ENCODE assay signal across 18 cellular contexts in the genomic region with DNA sequence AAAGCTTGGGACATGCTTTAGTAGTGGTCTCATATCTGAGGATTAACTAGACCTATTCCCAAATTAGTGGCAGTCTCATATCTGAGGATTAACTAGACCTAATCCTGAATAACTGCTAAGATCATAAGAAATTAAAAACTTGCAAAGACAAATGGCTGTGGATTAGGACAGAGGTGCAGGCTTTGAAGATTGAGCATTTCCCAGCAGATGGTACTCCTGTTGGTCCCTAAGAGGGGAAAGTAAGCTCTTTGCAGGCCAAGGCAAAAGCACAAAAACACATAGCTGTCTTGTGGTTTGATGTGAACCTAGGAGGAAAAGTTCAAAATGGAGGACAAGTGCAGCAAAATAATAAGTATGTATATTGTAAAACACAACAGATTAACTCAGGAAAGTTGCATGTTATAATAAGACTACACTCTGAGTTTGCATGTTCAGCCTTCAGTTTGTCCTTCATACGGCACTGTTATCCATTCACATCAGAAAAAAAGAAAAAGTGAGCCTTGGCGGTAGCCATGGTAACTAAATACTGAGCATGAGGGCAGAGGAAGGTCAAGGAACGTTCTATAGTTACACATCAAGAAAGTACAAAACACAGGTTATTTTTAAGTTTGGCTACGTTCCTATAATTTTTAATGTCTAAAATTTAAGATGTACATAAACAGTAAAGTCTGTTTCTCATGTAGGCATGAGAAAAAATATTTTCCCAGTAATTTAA.
DNase-seq lines count a peak whose midpoint lies in the region; ATAC-seq, FAIRE-seq and TF ChIP-seq lines count a peak whose summit lies in the region.
"Had no signal": no experiment of that assay in that cellular context is flagged by ENCODE, and none has a peak within 500 bp of the region (broad histone marks: within the 10 kb centered on the region; RNA-seq: fewer than 3 reads in every experiment).

No MANE protein-coding gene starts in this region.

- WGBS in gastroesophageal sphincter (ENCODE audit: low coverage in 1 of 2), 2 donors = 13 to 34% methylated on average over 4 of the region's 4 CpGs
- WGBS in small intestine, 3 donors = 39 to 42% (median 40%) methylated on average over 4 of the region's 4 CpGs

- TF ChIP-seq CTCF in gastroesophageal sphincter (IDR thresholded peaks at IDR 0.05) = no peak
- TF ChIP-seq CTCF in neural cell (IDR thresholded peaks at IDR 0.05; ENCODE audit: poor library complexity, severe bottlenecking) = no peak
- no peak for TF ChIP-seq CTCF in uterus (IDR thresholded peaks at IDR 0.05)

- H3K9me3 ChIP-seq in gastroesophageal sphincter = no peaks in the 10 kb centered on the region
- no peaks in the 10 kb centered on the region for H3K9me3 ChIP-seq in neural cell (ENCODE audit: low read length)
- H3K9me3 ChIP-seq in uterus = no peaks in the 10 kb centered on the region
- H3K9me3 ChIP-seq in small intestine (ENCODE audit: control insufficient read depth, low read depth) = no peaks in the 10 kb centered on the region
- H3K9me3 ChIP-seq: colonic mucosa, prostate gland had no signal

- H3K9me2 ChIP-seq in neural cell (ENCODE audit: insufficient read depth, low read length) = no peaks in the 10 kb centered on the region

- intact Hi-C loops in uterus (cut with DNase I; ENCODE audit: low total_unique reads) = no loop called here

- H3K4me3 ChIP-seq in gastroesophageal sphincter (no peak overlapping the region), neural cell (ENCODE audit: low read length) (no peak overlapping the region), uterus (no peak overlapping the region), small intestine (ENCODE audit: low read depth in 1 of 2, low read length in 2 of 2) (no peak overlapping the region)
- H3K4me3 ChIP-seq: colonic mucosa, PC-9, prostate gland had no signal

- no peak overlapping the region for H3K9ac ChIP-seq in neural cell (ENCODE audit: low read length)

- no peak for TF ChIP-seq EP300 in gastroesophageal sphincter (IDR thresholded peaks at IDR 0.05)
- no peak for TF ChIP-seq EP300 in neural cell (conservative IDR thresholded peaks at IDR 0.05; ENCODE audit: poor library complexity, severe bottlenecking)

- H3K4me1 ChIP-seq in gastroesophageal sphincter (peaks cover 11 to 55% (median 16%) of the 10 kb centered on the region in 3 donors), uterus (no peaks in the 10 kb centered on the region), small intestine (ENCODE audit: control insufficient read depth in 2 of 2, insufficient read depth in 1 of 2, low read depth in 1 of 2, low read length in 1 of 2) (peaks cover 0 to 4% of the 10 kb centered on the region in 2 donors)
- H3K4me1 ChIP-seq: colonic mucosa, prostate gland had no signal

- no peaks in the 10 kb centered on the region for H3F3A ChIP-seq in neural cell (ENCODE audit: insufficient read depth, low read length, poor library complexity, severe bottlenecking)

- no peak for TF ChIP-seq POLR2A in gastroesophageal sphincter (IDR thresholded peaks at IDR 0.05)
- TF ChIP-seq POLR2A in uterus (IDR thresholded peaks at IDR 0.05) = no peak

- H3K36me3 ChIP-seq in gastroesophageal sphincter (no peaks in the 10 kb centered on the region), neural cell (ENCODE audit: insufficient read depth, low read length) (no peaks in the 10 kb centered on the region), uterus (no peaks in the 10 kb centered on the region), small intestine (ENCODE audit: control insufficient read depth in 2 of 2, insufficient read depth in 2 of 2, low read length in 2 of 2) (no peaks in the 10 kb centered on the region)
- H3K36me3 ChIP-seq: colonic mucosa, prostate gland had no signal

- no peaks in the 10 kb centered on the region for H3K79me2 ChIP-seq in neural cell (replicated peaks; ENCODE audit: insufficient read depth, low read length)

- H4K20me1 ChIP-seq in neural cell (ENCODE audit: insufficient read depth) = no peaks in the 10 kb centered on the region

- H3K27ac ChIP-seq in gastroesophageal sphincter (peak overlapping the region; percentile 36 to 79 (median 74)), neural cell (ENCODE audit: low read length) (peak overlapping the region; percentile 32), uterus (peak overlapping the region; percentile 67 to 86), small intestine (ENCODE audit: low read depth in 1 of 2, low read length in 1 of 2) (no peak overlapping the region)
- H3K27ac ChIP-seq: colonic mucosa, PC-9, prostate gland had no signal

- no peaks in the 10 kb centered on the region for H3K27me3 ChIP-seq in gastroesophageal sphincter
- no peaks in the 10 kb centered on the region for H3K27me3 ChIP-seq in neural cell (ENCODE audit: insufficient read depth, low read depth, low read length)
- no peaks in the 10 kb centered on the region for H3K27me3 ChIP-seq in uterus
- no peaks in the 10 kb centered on the region for H3K27me3 ChIP-seq in small intestine (ENCODE audit: control insufficient read depth in 2 of 2, insufficient read depth in 2 of 2, low read length in 2 of 2)
- H3K27me3 ChIP-seq: colonic mucosa had no signal

- TF ChIP-seq RAD21 in neural cell (conservative IDR thresholded peaks at IDR 0.05) = no peak

- no peak for FAIRE-seq in small intestine (lab: Jason Lieb, UNC)
- FAIRE-seq: GM19239 had no signal

- peak; percentile 62 for ATAC-seq in gastroesophageal sphincter
- ATAC-seq: T-cell had no signal

- peak; percentile 16 for DNase-seq in NCI-H1092 treated with DMSO at 0.1 percent for 48 hours (lab: John Stamatoyannopoulos, UW)
- DNase-seq in NCI-H1092 (lab: John Stamatoyannopoulos, UW) = no peak
- no peak for DNase-seq in uterus
- DNase-seq in small intestine = no peak
- DNase-seq in EL = no peak
- no peak for DNase-seq in NCI-H2107 (lab: John Stamatoyannopoulos, UW)
- DNase-seq: activated naive CD8-positive, alpha-beta T cell treated with anti-CD3 and anti-CD28 coated beads for 36 hours; CD4-positive, alpha-beta T cell; colonic mucosa; GF-D8; midbrain; PC-9; stimulated activated naive CD4-positive, alpha-beta T cell; T-cell had no signal

- H2AFZ ChIP-seq in neural cell (ENCODE audit: low read depth, low read length) = no peak overlapping the region
- H2AFZ ChIP-seq: PC-9 had no signal

- H3K4me2 ChIP-seq in neural cell (ENCODE audit: low read length) = no peak overlapping the region
- H3K4me2 ChIP-seq: PC-9 had no signal

TF ChIP-seq in neural cell, 6 proteins besides CTCF, POLR2A, EP300 and RAD21:
- TF ChIP-seq SMC3 (conservative IDR thresholded peaks at IDR 0.05; ENCODE audit: poor library complexity) (no peak), TAF1 (IDR thresholded peaks at IDR 0.05; ENCODE audit: low read depth) (no peak), MXI1 (conservative IDR thresholded peaks at IDR 0.05; ENCODE audit: poor library complexity, severe bottlenecking) (no peak), EZH2 (IDR thresholded peaks at IDR 0.05; ENCODE audit: borderline replicate concordance, insufficient read depth, low read length, poor library complexity, severe bottlenecking) (no peak), POLR2AphosphoS5 (IDR thresholded peaks at IDR 0.05) (no peak)
- TF ChIP-seq, protein P1, sequence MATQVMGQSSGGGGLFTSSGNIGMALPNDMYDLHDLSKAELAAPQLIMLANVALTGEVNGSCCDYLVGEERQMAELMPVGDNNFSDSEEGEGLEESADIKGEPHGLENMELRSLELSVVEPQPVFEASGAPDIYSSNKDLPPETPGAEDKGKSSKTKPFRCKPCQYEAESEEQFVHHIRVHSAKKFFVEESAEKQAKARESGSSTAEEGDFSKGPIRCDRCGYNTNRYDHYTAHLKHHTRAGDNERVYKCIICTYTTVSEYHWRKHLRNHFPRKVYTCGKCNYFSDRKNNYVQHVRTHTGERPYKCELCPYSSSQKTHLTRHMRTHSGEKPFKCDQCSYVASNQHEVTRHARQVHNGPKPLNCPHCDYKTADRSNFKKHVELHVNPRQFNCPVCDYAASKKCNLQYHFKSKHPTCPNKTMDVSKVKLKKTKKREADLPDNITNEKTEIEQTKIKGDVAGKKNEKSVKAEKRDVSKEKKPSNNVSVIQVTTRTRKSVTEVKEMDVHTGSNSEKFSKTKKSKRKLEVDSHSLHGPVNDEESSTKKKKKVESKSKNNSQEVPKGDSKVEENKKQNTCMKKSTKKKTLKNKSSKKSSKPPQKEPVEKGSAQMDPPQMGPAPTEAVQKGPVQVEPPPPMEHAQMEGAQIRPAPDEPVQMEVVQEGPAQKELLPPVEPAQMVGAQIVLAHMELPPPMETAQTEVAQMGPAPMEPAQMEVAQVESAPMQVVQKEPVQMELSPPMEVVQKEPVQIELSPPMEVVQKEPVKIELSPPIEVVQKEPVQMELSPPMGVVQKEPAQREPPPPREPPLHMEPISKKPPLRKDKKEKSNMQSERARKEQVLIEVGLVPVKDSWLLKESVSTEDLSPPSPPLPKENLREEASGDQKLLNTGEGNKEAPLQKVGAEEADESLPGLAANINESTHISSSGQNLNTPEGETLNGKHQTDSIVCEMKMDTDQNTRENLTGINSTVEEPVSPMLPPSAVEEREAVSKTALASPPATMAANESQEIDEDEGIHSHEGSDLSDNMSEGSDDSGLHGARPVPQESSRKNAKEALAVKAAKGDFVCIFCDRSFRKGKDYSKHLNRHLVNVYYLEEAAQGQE (IDR thresholded peaks at IDR 0.05; ENCODE audit: borderline replicate concordance) = no peak

Comparison
In these comparisons a context has a peak if more than half of its experiments do, and no peak if none do; other contexts are left out.
1. H3K27ac ChIP-seq: peak in gastroesophageal sphincter (4 of 4), neural cell (single experiment) and uterus (2 of 2); none in small intestine (0 of 2).